Comparison of ENCODE assay signal across 15 cellular contexts in the genomic region with DNA sequence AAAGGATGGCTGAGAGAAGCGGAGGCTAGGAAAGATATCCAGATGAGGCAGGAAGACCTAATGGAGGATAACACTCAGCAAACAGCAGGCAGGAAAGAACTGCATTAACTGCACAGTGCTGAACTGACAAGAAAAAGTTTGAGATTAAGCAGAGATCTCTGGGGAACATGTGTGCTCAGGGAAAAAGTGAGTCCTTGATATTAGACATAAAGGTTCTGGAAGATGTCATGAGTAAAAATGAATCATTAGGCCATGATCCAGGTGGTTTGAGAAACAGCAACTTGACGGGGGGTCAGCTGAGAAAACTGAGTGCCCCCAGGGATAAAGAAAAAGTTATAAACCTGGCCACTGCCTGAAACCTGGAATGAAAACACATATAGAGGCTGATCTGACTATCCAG. TPM values are rescaled to one million over a fixed set of nuclear protein-coding genes. Genes with fewer than 3 reads are reported as not detected.
DNase-seq lines count a peak whose midpoint lies in the region; ATAC-seq and TF ChIP-seq lines count a peak whose summit lies in the region.
"Had no signal": no experiment of that assay in that cellular context is flagged by ENCODE, and none has a peak within 500 bp of the region (broad histone marks: within the 10 kb centered on the region; RNA-seq: fewer than 3 reads in every experiment).

No MANE protein-coding gene starts in this region.

- peaks cover 38% of the 10 kb centered on the region for H3K4me1 Mint-ChIP-seq in brain
- H3K4me1 Mint-ChIP-seq in activated naive CD8-positive, alpha-beta T cell treated with anti-CD3 and anti-CD28 coated beads for 36 hours, result no peaks in the 10 kb centered on the region

- H3K27ac Mint-ChIP-seq in brain, result peak overlapping the region in 3 of 5 experiments; percentile 1 to 26 (median 3)
- H3K27ac Mint-ChIP-seq in activated naive CD8-positive, alpha-beta T cell treated with anti-CD3 and anti-CD28 coated beads for 36 hours, result no peak overlapping the region

- no peak for ATAC-seq in HG02763 (IDR thresholded peaks at IDR 0.05; ENCODE audit: unreplicated experiment)
- ATAC-seq: K562 had no signal

- DNase-seq in M059J (ENCODE audit: low read depth), result peak; percentile 66
- peak; percentile 35 for DNase-seq in fibroblast of the conjunctiva (ENCODE audit: low read depth)
- no peak for DNase-seq in activated naive CD8-positive, alpha-beta T cell treated with anti-CD3 and anti-CD28 coated beads for 36 hours
- DNase-seq in T1000 (lab: John Stamatoyannopoulos, UW), result no peak
- no peak for DNase-seq in NAMALWA (ENCODE audit: low spot score)
- DNase-seq: COR-L47, NCI-H1436, NCI-H2029, NCI-H2171, NCI-H446, NCI-H69, SHP77 treated with DMSO at 0.1 percent for 48 hours had no signal

- no peaks in the 10 kb centered on the region for H3K36me3 Mint-ChIP-seq in brain
- H3K36me3 Mint-ChIP-seq in activated naive CD8-positive, alpha-beta T cell treated with anti-CD3 and anti-CD28 coated beads for 36 hours, result no peaks in the 10 kb centered on the region

- H3K9me3 Mint-ChIP-seq in brain, result no peaks in the 10 kb centered on the region
- no peaks in the 10 kb centered on the region for H3K9me3 Mint-ChIP-seq in activated naive CD8-positive, alpha-beta T cell treated with anti-CD3 and anti-CD28 coated beads for 36 hours

- H3K4me3 Mint-ChIP-seq in brain, result no peak overlapping the region
- no peak overlapping the region for H3K4me3 Mint-ChIP-seq in activated naive CD8-positive, alpha-beta T cell treated with anti-CD3 and anti-CD28 coated beads for 36 hours

- H3K27me3 Mint-ChIP-seq in brain, result peaks cover 3% of the 10 kb centered on the region
- H3K27me3 Mint-ChIP-seq in activated naive CD8-positive, alpha-beta T cell treated with anti-CD3 and anti-CD28 coated beads for 36 hours, result peaks cover 4% of the 10 kb centered on the region

- no peak for TF ChIP-seq CTCF in brain (conservative IDR thresholded peaks at IDR 0.05)

RNA-seq across cellular contexts. Expression of gene ANK3, which starts 27.3 kb away (rescaled TPM):
- 4.1 and 7.6 TPM in 2 replicates for total RNA-seq in M059J (2014; rRNA removed; shearing (Covaris generic))
- 22.3 TPM for polyA plus RNA-seq in brain (ENCODE audit: insufficient read depth, low read depth, low replicate concordance)
- total RNA-seq in activated naive CD8-positive, alpha-beta T cell treated with anti-CD3 and anti-CD28 coated beads for 36 hours, result 1 to 10 TPM; 1.3 to 1.7 TPM

Comparison
In these comparisons a context has a peak if more than half of its experiments do, and no peak if none do; other contexts are left out.
1. DNase-seq: peak in M059J (single experiment) and fibroblast of the conjunctiva (single experiment); none in activated naive CD8-positive, alpha-beta T cell treated with anti-CD3 and anti-CD28 coated beads for 36 hours (single experiment), T1000 (single experiment) and NAMALWA (single experiment).